In the genomic region with DNA sequence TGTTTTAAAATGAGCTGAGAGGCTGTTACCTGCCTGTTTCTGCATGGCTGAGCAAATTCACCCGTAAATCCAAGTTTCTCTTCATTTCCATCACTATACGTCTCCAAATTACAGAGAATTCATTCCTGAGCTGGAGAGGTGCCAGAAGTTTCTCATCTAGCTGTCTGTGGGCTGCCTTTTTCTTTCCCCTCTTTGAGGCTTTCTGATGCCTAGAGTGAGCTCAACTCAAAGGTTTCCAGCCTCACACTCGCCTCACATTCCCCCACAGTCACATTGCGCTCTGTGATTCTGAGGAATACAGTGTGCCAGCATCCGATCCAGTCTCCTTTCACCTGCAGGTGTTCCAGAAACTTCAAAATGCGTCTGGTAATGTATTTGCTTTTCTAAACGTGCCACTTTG, we compare ENCODE assay signal across 17 cellular contexts. TPM values are rescaled to one million over a fixed set of nuclear protein-coding genes. Genes with fewer than 3 reads are reported as not detected.
DNase-seq lines count a peak whose midpoint lies in the region; ATAC-seq and TF ChIP-seq lines count a peak whose summit lies in the region.
"Had no signal": no experiment of that assay in that cellular context is flagged by ENCODE, and none has a peak within 500 bp of the region (broad histone marks: within the 10 kb centered on the region; RNA-seq: fewer than 3 reads in every experiment).

TSS of gene IQCJ (plus strand) at position 244 of the 400 bp plus-strand sequence.

- no peak for TF ChIP-seq CTCF in brain (conservative IDR thresholded peaks at IDR 0.05)

- DNase-seq in NCI-H2227 (lab: John Stamatoyannopoulos, UW; ENCODE audit: unreplicated experiment) (peak; percentile 2), medulla oblongata (ENCODE audit: extremely low spot score) (peak; percentile 3), cerebellar nuclear complex (lab: John Stamatoyannopoulos, UW) (no peak), OCI-M2 (lab: John Stamatoyannopoulos, UW; ENCODE audit: unreplicated experiment) (no peak)
- no peak for DNase-seq in stimulated activated naive B cell treated with anti-CD40 and anti-IgM and Interleukin-4, amounts not matched to agents 10 μg/mL and 1 μg/mL and 100 μg/mL, for 72 hours
- no peak for DNase-seq in stimulated activated CD4-positive, alpha-beta T cell treated with anti-CD3 and anti-CD28 coated beads, Interleukin-4, amount 100 ng/mL, for 24 hours
- DNase-seq: Calu3; CD8-positive, alpha-beta T cell; DMS53; EL; GOT3; NCI-H1436 treated with DMSO at 0.1 percent for 48 hours; NCI-H2029; NCI-H2171 treated with DMSO at 0.1 percent for 48 hours; Right ventricle myocardium superior had no signal

- H3K27ac Mint-ChIP-seq in brain, result peak within 1 kb of the TSS in 4 of 5 experiments; percentile 18 to 85 (median 47)
- peak within 1 kb of the TSS; percentile 32 for H3K27ac Mint-ChIP-seq in stimulated activated naive B cell treated with anti-CD40 and anti-IgM and Interleukin-4, amounts not matched to agents 10 μg/mL and 1 μg/mL and 100 μg/mL, for 72 hours
- H3K27ac Mint-ChIP-seq: CD8-positive, alpha-beta T cell had no signal

- H3K4me3 Mint-ChIP-seq in brain, result peak within 1 kb of the TSS in 4 of 5 experiments; percentile 48 to 69 (median 59)
- H3K4me3 Mint-ChIP-seq in stimulated activated naive B cell treated with anti-CD40 and anti-IgM and Interleukin-4, amounts not matched to agents 10 μg/mL and 1 μg/mL and 100 μg/mL, for 72 hours, result no peak within 1 kb of the TSS
- H3K4me3 Mint-ChIP-seq: CD8-positive, alpha-beta T cell had no signal

- H3K27me3 Mint-ChIP-seq in brain, result peaks cover 4% of the 10 kb centered on the region
- H3K27me3 Mint-ChIP-seq in stimulated activated naive B cell treated with anti-CD40 and anti-IgM and Interleukin-4, amounts not matched to agents 10 μg/mL and 1 μg/mL and 100 μg/mL, for 72 hours, result peaks cover 0 to 4% of the 10 kb centered on the region in 2 donors

- H3K36me3 Mint-ChIP-seq in brain, result no peaks in the 10 kb centered on the region
- no peaks in the 10 kb centered on the region for H3K36me3 Mint-ChIP-seq in stimulated activated naive B cell treated with anti-CD40 and anti-IgM and Interleukin-4, amounts not matched to agents 10 μg/mL and 1 μg/mL and 100 μg/mL, for 72 hours
- H3K36me3 Mint-ChIP-seq: CD8-positive, alpha-beta T cell had no signal

- ATAC-seq in stimulated activated naive B cell treated with anti-CD40 and anti-IgM and Interleukin-4, amounts not matched to agents 10 μg/mL and 1 μg/mL and 100 μg/mL, for 72 hours (replicated peaks), result no peak
- ATAC-seq: CD8-positive, alpha-beta T cell; GM12878 had no signal

- H3K4me1 Mint-ChIP-seq in brain, result peaks cover 17% of the 10 kb centered on the region
- no peaks in the 10 kb centered on the region for H3K4me1 Mint-ChIP-seq in stimulated activated naive B cell treated with anti-CD40 and anti-IgM and Interleukin-4, amounts not matched to agents 10 μg/mL and 1 μg/mL and 100 μg/mL, for 72 hours

- H3K9me3 Mint-ChIP-seq in brain, result no peaks in the 10 kb centered on the region
- H3K9me3 Mint-ChIP-seq in stimulated activated naive B cell treated with anti-CD40 and anti-IgM and Interleukin-4, amounts not matched to agents 10 μg/mL and 1 μg/mL and 100 μg/mL, for 72 hours, result peaks cover 0 to 1% of the 10 kb centered on the region in 2 donors
- H3K9me3 Mint-ChIP-seq: CD8-positive, alpha-beta T cell had no signal

RNA-seq across cellular contexts. Expression of gene IQCJ, which starts in this region (rescaled TPM):
- not detected for polyA plus RNA-seq in brain (ENCODE audit: insufficient read depth, low read depth, low replicate concordance)
- polyA plus RNA-seq: GM12878 had no signal

Comparison
In these comparisons a context has a peak if more than half of its experiments do, and no peak if none do; other contexts are left out.
1. DNase-seq: peak in NCI-H2227 (single experiment) and medulla oblongata (single experiment); none in stimulated activated naive B cell treated with anti-CD40 and anti-IgM and Interleukin-4, amounts not matched to agents 10 μg/mL and 1 μg/mL and 100 μg/mL, for 72 hours (single experiment), cerebellar nuclear complex (0 of 2), stimulated activated CD4-positive, alpha-beta T cell treated with anti-CD3 and anti-CD28 coated beads, Interleukin-4, amount 100 ng/mL, for 24 hours (single experiment) and OCI-M2 (single experiment).
2. H3K4me3 Mint-ChIP-seq: peak in brain (4 of 5); none in stimulated activated naive B cell treated with anti-CD40 and anti-IgM and Interleukin-4, amounts not matched to agents 10 μg/mL and 1 μg/mL and 100 μg/mL, for 72 hours (0 of 2).